Comparison of ENCODE assay signal across 8 cellular contexts in genomic region chr19:38336638-38337359, GRCh38. TPM values are rescaled to one million over a fixed set of nuclear protein-coding genes. Genes with fewer than 3 reads are reported as not detected.
DNase-seq lines count a peak whose midpoint lies in the region; FAIRE-seq and TF ChIP-seq lines count a peak whose summit lies in the region.

No MANE protein-coding gene starts in this region.

- H3K4me3 ChIP-seq in HEK293 (ENCODE audit: low read depth, low read length) (peak overlapping the region; percentile 66), SJCRH30 (peak overlapping the region; percentile 64), neutrophil (ENCODE audit: low read depth in 1 of 2, low read length in 1 of 2) (peak overlapping the region; percentile 84 to 97), subcutaneous abdominal adipose tissue (ENCODE audit: low read depth in 1 of 5, low read length in 5 of 5) (peak overlapping the region; percentile 87 to 90 (median 89))

- H3K9me3 ChIP-seq in HEK293 (ENCODE audit: control insufficient read depth, insufficient read depth, low read depth, low read length) (no peaks in the 10 kb centered on the region), SJCRH30 (replicated peaks) (no peaks in the 10 kb centered on the region), neutrophil (no peaks in the 10 kb centered on the region), subcutaneous abdominal adipose tissue (ENCODE audit: control insufficient read depth in 5 of 5, low read length in 5 of 5) (no peaks in the 10 kb centered on the region)

- H3K4me1 ChIP-seq in HEK293 (ENCODE audit: control insufficient read depth, insufficient read depth, low read length) (peaks cover 14% of the 10 kb centered on the region), SJCRH30 (peaks cover 13% of the 10 kb centered on the region), neutrophil (ENCODE audit: control insufficient read depth in 1 of 2, insufficient read depth in 1 of 2, low read depth in 1 of 2, low read length in 1 of 2) (peaks cover 9 to 12% of the 10 kb centered on the region in 2 experiments), subcutaneous abdominal adipose tissue (ENCODE audit: control insufficient read depth in 5 of 5, insufficient read depth in 5 of 5, low read length in 5 of 5) (peaks cover 4 to 13% (median 10%) of the 10 kb centered on the region in 5 donors)

- peak overlapping the region in 4 of 5 donors; percentile 68 to 92 (median 77) for H3K9ac ChIP-seq in subcutaneous abdominal adipose tissue (ENCODE audit: low read length in 5 of 5)

- CTCF ChIA-PET in HEK293 (lab: Yijun Ruan, JAX) = interaction anchor here (0.6 to 9.9 kb wide), 24 partner anchors 11 to 609 kb away, joined by 3 to 183 read pairs (median 5); partner anchors contain the start of genes FAM98C and PSMD8

- H3K36me3 ChIP-seq in HEK293 (ENCODE audit: control insufficient read depth in 2 of 2, insufficient read depth in 1 of 2, low read length in 2 of 2) = peaks cover 0 to 4% of the 10 kb centered on the region in 2 experiments; a peak in 1 of 3 replicates
- H3K36me3 ChIP-seq in SJCRH30 = no peaks in the 10 kb centered on the region
- H3K36me3 ChIP-seq in neutrophil = peaks cover 4% of the 10 kb centered on the region
- H3K36me3 ChIP-seq in subcutaneous abdominal adipose tissue (ENCODE audit: control insufficient read depth in 5 of 5, insufficient read depth in 5 of 5, low read length in 5 of 5) = peaks cover 0 to 3% (median 0%) of the 10 kb centered on the region in 5 donors

- FAIRE-seq in G401.6 (lab: Jason Lieb, UNC) = peak; percentile 98
- FAIRE-seq in frontal cortex (lab: Jason Lieb, UNC) = no peak

- H3K27me3 ChIP-seq in SJCRH30 (no peaks in the 10 kb centered on the region), neutrophil (no peaks in the 10 kb centered on the region), subcutaneous abdominal adipose tissue (ENCODE audit: control insufficient read depth in 5 of 5, insufficient read depth in 4 of 5, low read length in 5 of 5) (no peaks in the 10 kb centered on the region)

- POLR2A ChIA-PET in HEK293 (lab: Yijun Ruan, JAX) = interaction anchor here (0.6 to 5.5 kb wide), 12 partner anchors 9 to 102 kb away, joined by 3 to 83 read pairs (median 8); partner anchors contain the start of genes GGN, PSMD8, SPINT2 and SPRED3

- DNase-seq in MV-4-11 (lab: John Stamatoyannopoulos, UW) = peak; percentile 97
- DNase-seq in SJCRH30 = peak; percentile 93 to 96
- peak; percentile 79 to 94 (median 92) for DNase-seq in activated naive CD4-positive, alpha-beta T cell (lab: John Stamatoyannopoulos, UW)
- DNase-seq in frontal cortex (ENCODE audit: low spot score in 2 of 2) = peak; percentile 75 to 91

- peak overlapping the region; percentile 80 for H3K27ac ChIP-seq in HEK293 (ENCODE audit: extremely low read depth, low read depth, low read length)
- no peak overlapping the region for H3K27ac ChIP-seq in SJCRH30
- H3K27ac ChIP-seq in neutrophil = peak overlapping the region; percentile 96
- peak overlapping the region; percentile 90 for H3K27ac ChIP-seq in subcutaneous abdominal adipose tissue (ENCODE audit: low read depth, low read length)

- peak; percentile 51 for TF ChIP-seq CTCF in HEK293 (tag by site-specific recombination; IDR thresholded peaks at IDR 0.05)
- TF ChIP-seq CTCF in neutrophil (IDR thresholded peaks at IDR 0.05) = peak; percentile 37

TF ChIP-seq in HEK293, 187 proteins besides CTCF, POLR2A, EP300 and RAD21 (continues in another document):
- TF ChIP-seq ZNF596 (tag by site-specific recombination; IDR thresholded peaks at IDR 0.05) (no peak), WT1 (tag by site-specific recombination; IDR thresholded peaks at IDR 0.05) (peak; percentile 49), ZNF266 (tag by site-specific recombination; IDR thresholded peaks at IDR 0.05; ENCODE audit: low read depth) (no peak), ZNF654 (tag by site-specific recombination; IDR thresholded peaks at IDR 0.05; ENCODE audit: low read depth) (no peak), ZEB2 (tag by site-specific recombination; IDR thresholded peaks at IDR 0.05) (peak; percentile 99), KLF8 (tag by site-specific recombination; IDR thresholded peaks at IDR 0.05) (peak; percentile 97), SCRT2 (tag by site-specific recombination; IDR thresholded peaks at IDR 0.05) (no peak), PBX3 (CRISPR knock-in tag; IDR thresholded peaks at IDR 0.05) (no peak), ZNF239 (tag by site-specific recombination; IDR thresholded peaks at IDR 0.05) (no peak; the same call in 1 of the 2 replicates), ZBTB11 (tag by site-specific recombination; conservative IDR thresholded peaks at IDR 0.05; ENCODE audit: low read depth) (peak; percentile 90), ZNF140 (tag by site-specific recombination; IDR thresholded peaks at IDR 0.05) (no peak), ZNF416 (tag by site-specific recombination; IDR thresholded peaks at IDR 0.05) (peak; percentile 78), MZF1 (tag by site-specific recombination; IDR thresholded peaks at IDR 0.05; ENCODE audit: borderline replicate concordance) (no peak; the same call in 1 of the 2 replicates), ZNF623 (tag by site-specific recombination; IDR thresholded peaks at IDR 0.05) (peak; percentile 36; the same call in 1 of the 2 replicates), SP3 (tag by site-specific recombination; IDR thresholded peaks at IDR 0.05) (peak; percentile 95), ZNF701 (tag by site-specific recombination; IDR thresholded peaks at IDR 0.05) (peak; percentile 72; the same call in 1 of the 2 replicates), SP2 (tag by site-specific recombination; IDR thresholded peaks at IDR 0.05) (peak; percentile 98), ZNF324 (tag by site-specific recombination; IDR thresholded peaks at IDR 0.05) (peak; percentile 94), BCL11A (tag by site-specific recombination; IDR thresholded peaks at IDR 0.05; ENCODE audit: low read depth) (0 out of 2 replicates have a peak, but pooled peaks have one; percentile 70)
- TF ChIP-seq, protein P1, sequence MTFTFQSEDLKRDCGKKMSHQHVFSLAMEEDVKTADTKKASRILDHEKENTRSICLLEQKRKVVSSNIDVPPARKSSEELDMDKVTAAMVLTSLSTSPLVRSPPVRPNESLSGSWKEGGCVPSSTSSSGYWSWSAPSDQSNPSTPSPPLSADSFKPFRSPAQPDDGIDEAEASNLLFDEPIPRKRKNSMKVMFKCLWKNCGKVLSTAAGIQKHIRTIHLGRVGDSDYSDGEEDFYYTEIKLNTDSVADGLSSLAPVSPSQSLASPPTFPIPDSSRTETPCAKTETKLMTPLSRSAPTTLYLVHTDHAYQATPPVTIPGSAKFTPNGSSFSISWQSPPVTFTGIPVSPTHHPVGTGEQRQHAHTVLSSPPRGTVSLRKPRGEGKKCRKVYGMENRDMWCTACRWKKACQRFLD (tag by site-specific recombination; IDR thresholded peaks at IDR 0.05) = no peak

RNA-seq across cellular contexts. Expression of gene CATSPERG, which starts 1.2 kb away (rescaled TPM):
- 0.77 and 1.1 TPM in 2 replicates for total RNA-seq in SJCRH30 (2014; rRNA removed; shearing (Covaris generic))
- total RNA-seq in frontal cortex = 4.9 TPM

RNA-seq across cellular contexts. Expression of gene KCNK6, which starts 17.2 kb away (rescaled TPM):
- 2.4 and 3.2 TPM in 2 replicates for total RNA-seq in SJCRH30 (2014; rRNA removed; shearing (Covaris generic))
- total RNA-seq in frontal cortex = 0.41 TPM

RNA-seq across cellular contexts. Expression of gene YIF1B, which starts 21.1 kb away (rescaled TPM):
- 47.9 and 54.5 TPM in 2 replicates for total RNA-seq in SJCRH30 (2014; rRNA removed; shearing (Covaris generic))
- 32.6 TPM for total RNA-seq in frontal cortex

RNA-seq across cellular contexts. Expression of gene C19orf33, which starts 32.7 kb away (rescaled TPM):
- total RNA-seq in SJCRH30 (2014; rRNA removed; shearing (Covaris generic)) = not detected in 2 replicates
- 0.82 TPM for total RNA-seq in frontal cortex

RNA-seq across cellular contexts. Expression of gene PSMD8, which starts 37.6 kb away (rescaled TPM):
- total RNA-seq in SJCRH30 (2014; rRNA removed; shearing (Covaris generic)) = 352 and 382 TPM in 2 replicates
- 107 TPM for total RNA-seq in frontal cortex
